In the genomic region with DNA sequence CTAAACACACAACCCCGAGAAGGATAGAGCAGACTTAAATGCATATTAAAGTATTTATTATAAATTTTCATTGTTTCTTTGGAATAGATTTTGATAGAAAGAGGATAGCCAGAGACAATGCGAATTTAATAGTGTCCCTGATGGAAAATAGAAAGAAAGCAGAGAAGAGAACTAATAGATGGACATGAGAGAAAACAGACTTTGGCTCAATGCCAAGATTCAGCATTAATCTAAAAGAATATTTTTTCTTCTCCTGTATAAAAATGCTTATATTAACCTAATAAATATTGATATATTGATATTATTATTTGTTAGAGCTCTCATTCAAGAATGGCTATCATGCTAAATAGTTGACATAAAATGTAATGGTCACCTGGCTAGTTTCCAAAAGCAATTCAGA, we compare ENCODE assay signal across 33 cellular contexts.
"Had no signal": no experiment of that assay in that cellular context is flagged by ENCODE, and none has a peak within 500 bp of the region (broad histone marks: within the 10 kb centered on the region; RNA-seq: fewer than 3 reads in every experiment).

No MANE protein-coding gene starts in this region.

- H3K36me3 ChIP-seq: adrenal gland, brain microvascular endothelial cell, breast epithelium had no signal

- H3K27ac ChIP-seq: adrenal gland, body of pancreas, brain microvascular endothelial cell, breast epithelium, VCaP had no signal

- H3K4me1 ChIP-seq: adrenal gland, body of pancreas, breast epithelium had no signal

- H3K9me3 ChIP-seq: adrenal gland, body of pancreas, breast epithelium had no signal

- DNase-seq: activated B cell treated with CpG ODN at 0.5 μM for 24 hours; activated CD4-positive, alpha-beta memory T cell treated with anti-CD3 and anti-CD28 coated beads for 36 hours; activated CD4-positive, alpha-beta T cell treated with anti-CD3 and anti-CD28 coated beads for 4 hours; activated CD4-positive, alpha-beta T cell treated with anti-CD3 and anti-CD28 coated beads, Interleukin-2, amount 10 ng/mL, durations not matched to agents 24 days and 14 days; activated CD4-positive, alpha-beta T cell treated with anti-CD3 and anti-CD28 coated beads, Interleukin-2, amount 50 U/mL, for 1 hour; activated CD4-positive, alpha-beta T cell treated with anti-CD3 and anti-CD28 coated beads, Interleukin-2, amount 50 U/mL, for 4 hours; activated CD4-positive, CD25-positive, alpha-beta regulatory T cell treated with anti-CD3 and anti-CD28 coated beads, Interleukin-2, amount 50 U/mL, for 72 hours; activated CD8-positive, alpha-beta memory T cell treated with anti-CD3 and anti-CD28 coated beads, Interleukin-2, amount 50 U/mL, for 4 hours; activated CD8-positive, alpha-beta T cell treated with anti-CD3 and anti-CD28 coated beads for 36 hours; activated effector memory CD4-positive, alpha-beta T cell treated with anti-CD3 and anti-CD28 coated beads, Interleukin-2, amount 50 U/mL, for 16 hours; activated gamma-delta T cell treated with Interleukin-2 at 50 U/mL for 16 hours; activated naive CD4-positive, alpha-beta T cell; activated naive CD4-positive, alpha-beta T cell treated with anti-CD3 and anti-CD28 coated beads for 36 hours; activated naive CD4-positive, alpha-beta T cell treated with anti-CD3 and anti-CD28 coated beads, Interleukin-2, amount 50 U/mL, for 16 hours; activated naive CD8-positive, alpha-beta T cell treated with anti-CD3 and anti-CD28 coated beads for 36 hours; activated T-cell treated with anti-CD3 and anti-CD28 coated beads for 4 hours; activated T-cell treated with anti-CD3 and anti-CD28 coated beads, Interleukin-2, amount 50 U/mL, for 1 hour; activated T-cell treated with anti-CD3 and anti-CD28 coated beads, Interleukin-2, amount 50 U/mL, for 4 hours; activated T-cell treated with anti-CD3 and anti-CD28 coated beads, Interleukin-2, amount 50 U/mL, for 72 hours; adrenal gland; amniotic stem cell; aorta; body of pancreas; brain microvascular endothelial cell; central memory CD4-positive, alpha-beta T cell; T-helper 2 cell; T-helper 9 cell had no signal

- H3K27me3 ChIP-seq: adrenal gland, body of pancreas, brain microvascular endothelial cell, breast epithelium had no signal

- ATAC-seq: activated CD8-positive, alpha-beta T cell treated with anti-CD3 and anti-CD28 coated beads for 36 hours; activated naive CD4-positive, alpha-beta T cell treated with anti-CD3 and anti-CD28 coated beads, Interleukin-2, amount 50 U/mL, for 72 hours; activated T-cell treated with anti-CD3 and anti-CD28 coated beads, Interleukin-2, amount 50 U/mL, for 4 hours; activated T-cell treated with anti-CD3 and anti-CD28 coated beads, Interleukin-2, amount 50 U/mL, for 72 hours; activated T-helper 17 cell treated with anti-CD3 and anti-CD28 coated beads, Interleukin-2, amount 50 U/mL, for 72 hours; body of pancreas had no signal

- H3K4me3 ChIP-seq: adrenal gland, body of pancreas, breast epithelium had no signal

- FAIRE-seq: astrocyte, TTC549 had no signal
